ENCODE assay signal across 8 cellular contexts in genomic region chr1:19762175-19762779, GRCh38. TPM values are rescaled to one million over a fixed set of nuclear protein-coding genes. Genes with fewer than 3 reads are reported as not detected.
DNase-seq lines count a peak whose midpoint lies in the region; ATAC-seq, FAIRE-seq and TF ChIP-seq lines count a peak whose summit lies in the region.

No MANE protein-coding gene starts in this region.

- H3K4me1 Mint-ChIP-seq in endothelial cell (ENCODE audit: unreplicated experiment): peaks cover 15% of the 10 kb centered on the region

- intact Hi-C loops in pancreas (cut with DNase I): loop anchor here in 1 of 3 donors (5.0 kb wide), 1 partner anchor 115 kb away; no protein-coding TSS in a partner anchor

- TF ChIP-seq CTCF in VCaP (conservative IDR thresholded peaks at IDR 0.05) (peak; percentile 91), endothelial cell (IDR thresholded peaks at IDR 0.05; ENCODE audit: unreplicated experiment) (peak; percentile 65), pancreas (IDR thresholded peaks at IDR 0.05) (peak; percentile 44 to 55 (median 50))

- no peaks in the 10 kb centered on the region for H3K36me3 ChIP-seq in pancreas

- H3K27me3 Mint-ChIP-seq in endothelial cell (ENCODE audit: unreplicated experiment): peaks cover 3% of the 10 kb centered on the region

- no peaks in the 10 kb centered on the region for H3K9me3 Mint-ChIP-seq in endothelial cell (ENCODE audit: unreplicated experiment)

- FAIRE-seq in pancreas (lab: Jason Lieb, UNC): no peak

- H3K36me3 Mint-ChIP-seq in endothelial cell (ENCODE audit: low read depth, unreplicated experiment): no peaks in the 10 kb centered on the region

- H3K27ac Mint-ChIP-seq in endothelial cell (ENCODE audit: unreplicated experiment): no peak overlapping the region

- TF ChIP-seq POLR2A in GM18505 (IDR thresholded peaks at IDR 0.05; ENCODE audit: borderline replicate concordance, extremely low read depth, insufficient read depth, insufficient read length): no peak

- no peaks in the 10 kb centered on the region for H3K4me1 ChIP-seq in pancreas

- no peaks in the 10 kb centered on the region for H3K9me3 ChIP-seq in pancreas

- H3K27ac ChIP-seq in VCaP (no peak overlapping the region), pancreas (no peak overlapping the region)

- no peaks in the 10 kb centered on the region for H3K27me3 ChIP-seq in pancreas

- ATAC-seq in pancreas (peak; percentile 51 to 86 (median 71)), GM21529 (IDR thresholded peaks at IDR 0.05; ENCODE audit: unreplicated experiment) (no peak), GM18505 (IDR thresholded peaks at IDR 0.05; ENCODE audit: unreplicated experiment) (no peak)

- DNase-seq in COLO829 (ENCODE audit: low spot score): peak; percentile 56
- DNase-seq in HuH-7 (ENCODE audit: low spot score): peak; percentile 79
- DNase-seq in endothelial cell (ENCODE audit: low spot score): peak; percentile 70
- peak in 4 of 6 donors; percentile 13 to 74 (median 57) for DNase-seq in pancreas
- no peak for DNase-seq in HCEC 1CT

- H3K4me3 ChIP-seq in pancreas: no peak overlapping the region

- 44 to 48% methylated on average over 11 of the region's 11 CpGs for WGBS in pancreas, 2 donors

- no peak overlapping the region for H3K4me3 Mint-ChIP-seq in endothelial cell (ENCODE audit: unreplicated experiment)

RNA-seq across cellular contexts. Expression of gene TMCO4, which starts 37.4 kb away (rescaled TPM):
- total RNA-seq in endothelial cell (ENCODE audit: unreplicated experiment): 4.1 TPM
- 10 to 100 TPM; 12.6 to 22.2 (median 14.7) TPM for total RNA-seq in pancreas
- 10 to 100 TPM; 23.9 to 25.1 TPM for polyA plus RNA-seq in pancreas

RNA-seq across cellular contexts. Expression of gene RNF186, which starts 52.8 kb away (rescaled TPM):
- total RNA-seq in endothelial cell (ENCODE audit: unreplicated experiment): not detected
- 10 to 100 TPM; 18.1 to 29.6 (median 27.2) TPM for total RNA-seq in pancreas
- 10 to 100 TPM; 13.2 to 14.9 TPM for polyA plus RNA-seq in pancreas

Comparison
In these comparisons a context has a peak if more than half of its experiments do, and no peak if none do; other contexts are left out.
1. ATAC-seq: peak in pancreas (4 of 4); none in GM21529 (single experiment) and GM18505 (single experiment).
2. RNA of gene RNF186, which starts 52.8 kb away (total RNA-seq): 18.1 to 29.6 TPM in pancreas; not detected in endothelial cell (single experiment); every median in the first group is over 10 times any median in the second.
3. Peak in every context shown above with its lines, with median percentiles within 50 percentile points of each other: CTCF ChIP-seq.